ENCODE assay signal across 11 cellular contexts in genomic region chr2:28419003-28419704, GRCh38. TPM values are rescaled to one million over a fixed set of nuclear protein-coding genes. Genes with fewer than 3 reads are reported as not detected.
DNase-seq lines count a peak whose midpoint lies in the region; ATAC-seq and TF ChIP-seq lines count a peak whose summit lies in the region.
"Had no signal": no experiment of that assay in that cellular context is flagged by ENCODE, and none has a peak within 500 bp of the region (broad histone marks: within the 10 kb centered on the region; RNA-seq: fewer than 3 reads in every experiment).

No MANE protein-coding gene starts in this region.

- no peaks in the 10 kb centered on the region for H3F3A ChIP-seq in SU-DHL-6 (ENCODE audit: insufficient read depth)

- H3K9me3 ChIP-seq in DND-41 (ENCODE audit: insufficient read depth, low read length, severe bottlenecking) = no peaks in the 10 kb centered on the region
- H3K9me3 ChIP-seq in SU-DHL-6 (ENCODE audit: insufficient read depth, low read length) = no peaks in the 10 kb centered on the region
- no peaks in the 10 kb centered on the region for H3K9me3 ChIP-seq in upper lobe of right lung
- H3K9me3 ChIP-seq: Peyer's patch, suprapubic skin had no signal

- in situ Hi-C loops in GM13977 (cut with MboI; ENCODE audit: low pct_unique_long_range_greater_than_20kb, low sequenced_read_pairs, unreplicated experiment) = loop anchor here (25.0 kb wide), 1 partner anchor 657 kb away; the partner anchor contains the start of gene MRPL33

- H3K4me2 ChIP-seq in DND-41 (ENCODE audit: insufficient read depth, low read length) = no peak overlapping the region
- no peak overlapping the region for H3K4me2 ChIP-seq in SU-DHL-6 (ENCODE audit: low read depth, low read length, poor library complexity, severe bottlenecking)

- H3K9ac ChIP-seq in DND-41 (ENCODE audit: low read depth, low read length) (no peak overlapping the region), SU-DHL-6 (ENCODE audit: low read length) (no peak overlapping the region)

- H3K4me3 ChIP-seq in DND-41 (ENCODE audit: low read depth in 1 of 2, low read length in 2 of 2) (no peak overlapping the region), SU-DHL-6 (ENCODE audit: insufficient read depth, low read length, poor library complexity, severe bottlenecking) (no peak overlapping the region), upper lobe of right lung (no peak overlapping the region)
- H3K4me3 ChIP-seq: Peyer's patch, suprapubic skin had no signal

- DNase-seq in DND-41 (no peak), GM13977 (ENCODE audit: low spot score) (peak; percentile 37), left lobe of liver (ENCODE audit: low spot score) (no peak), GOT3 (lab: John Stamatoyannopoulos, UW) (no peak), UCSD-AML1 (lab: John Stamatoyannopoulos, UW; ENCODE audit: unreplicated experiment) (no peak), upper lobe of right lung (no peak)
- DNase-seq: NCI-H2107, Peyer's patch had no signal

- H3K9me2 ChIP-seq in SU-DHL-6 (replicated peaks; ENCODE audit: insufficient read depth, low read length) = no peaks in the 10 kb centered on the region

- ATAC-seq in DND-41 (ENCODE audit: insufficient read depth, low read depth) = no peak
- peak; percentile 58 for ATAC-seq in left lobe of liver
- ATAC-seq in upper lobe of right lung = no peak
- no peak for ATAC-seq in GM19397 (IDR thresholded peaks at IDR 0.05; ENCODE audit: unreplicated experiment)

- no peaks in the 10 kb centered on the region for H3K36me3 ChIP-seq in DND-41 (ENCODE audit: insufficient read depth, low read length)
- H3K36me3 ChIP-seq in SU-DHL-6 (ENCODE audit: low read length) = no peaks in the 10 kb centered on the region
- peaks cover 35% of the 10 kb centered on the region for H3K36me3 ChIP-seq in upper lobe of right lung

- H4K20me1 ChIP-seq in DND-41 (ENCODE audit: insufficient read depth, low read length) = no peaks in the 10 kb centered on the region
- H4K20me1 ChIP-seq in SU-DHL-6 (ENCODE audit: low read depth, low read length) = no peaks in the 10 kb centered on the region

- H3K27me3 ChIP-seq in DND-41 (ENCODE audit: insufficient read depth, low read length, poor library complexity) (no peaks in the 10 kb centered on the region), SU-DHL-6 (ENCODE audit: low read length) (no peaks in the 10 kb centered on the region), upper lobe of right lung (no peaks in the 10 kb centered on the region)
- H3K27me3 ChIP-seq: Peyer's patch, suprapubic skin had no signal

- H3K4me1 ChIP-seq in DND-41 (ENCODE audit: insufficient read depth, low read length) = peaks cover 16% of the 10 kb centered on the region
- peaks cover 18% of the 10 kb centered on the region for H3K4me1 ChIP-seq in upper lobe of right lung

- H3K27ac ChIP-seq in DND-41 (ENCODE audit: low read length) (no peak overlapping the region), SU-DHL-6 (ENCODE audit: low read depth, low read length) (no peak overlapping the region), upper lobe of right lung (no peak overlapping the region)
- H3K27ac ChIP-seq: suprapubic skin had no signal

- TF ChIP-seq CTCF in DND-41 (IDR thresholded peaks at IDR 0.05; ENCODE audit: borderline replicate concordance, extremely low read depth, low read length, poor library complexity, severe bottlenecking) (peak; percentile 10), GM13977 (IDR thresholded peaks at IDR 0.05; ENCODE audit: extremely low read depth, insufficient read depth, missing control alignments) (no peak), SU-DHL-6 (IDR thresholded peaks at IDR 0.05; ENCODE audit: insufficient read depth, low read length, poor library complexity, severe bottlenecking) (peak; percentile 10), upper lobe of right lung (IDR thresholded peaks at IDR 0.05) (no peak)

- H2AFZ ChIP-seq in DND-41 (ENCODE audit: low read depth, low read length) = no peak overlapping the region
- no peak overlapping the region for H2AFZ ChIP-seq in SU-DHL-6 (ENCODE audit: low read depth, low read length, severe bottlenecking)

- no peaks in the 10 kb centered on the region for H3K79me2 ChIP-seq in DND-41 (ENCODE audit: insufficient read depth, low read length)
- no peaks in the 10 kb centered on the region for H3K79me2 ChIP-seq in SU-DHL-6 (ENCODE audit: insufficient read depth, low read length)

- intact Hi-C loops in upper lobe of right lung (cut with DNase I) = no loop called here

RNA-seq across cellular contexts. Expression of gene FOSL2, which starts 26.5 kb away (rescaled TPM):
- 9.3 TPM for total RNA-seq in left lobe of liver
- 123 TPM for total RNA-seq in upper lobe of right lung

Comparison
In these comparisons a context has a peak if more than half of its experiments do, and no peak if none do; other contexts are left out.
1. CTCF ChIP-seq: peak in DND-41 (single experiment) and SU-DHL-6 (single experiment); none in GM13977 (single experiment) and upper lobe of right lung (single experiment).
2. RNA of gene FOSL2, which starts 26.5 kb away (total RNA-seq): 123 TPM in upper lobe of right lung (single experiment); 9.3 TPM in left lobe of liver (single experiment); every median in the first group is over 10 times any median in the second.